In genomic region chr5:173629628-173630027, GRCh38 we compare ENCODE assay signal across 9 cellular contexts. TPM values are rescaled to one million over a fixed set of nuclear protein-coding genes. Genes with fewer than 3 reads are reported as not detected.
DNase-seq lines count a peak whose midpoint lies in the region; ATAC-seq and TF ChIP-seq lines count a peak whose summit lies in the region.
"Had no signal": no experiment of that assay in that cellular context is flagged by ENCODE, and none has a peak within 500 bp of the region (broad histone marks: within the 10 kb centered on the region; RNA-seq: fewer than 3 reads in every experiment).

No MANE protein-coding gene starts in this region.

- H2AK5ac ChIP-seq in trophoblast cell (ENCODE audit: low read length): peak overlapping the region; percentile 10

- TF ChIP-seq POLR2A in testis (IDR thresholded peaks at IDR 0.05): no peak

- H3K36me3 ChIP-seq in trophoblast cell (ENCODE audit: control insufficient read depth in 1 of 2, insufficient read depth in 2 of 2, low read length in 2 of 2) (no peaks in the 10 kb centered on the region), testis (ENCODE audit: low read depth, missing control alignments) (no peaks in the 10 kb centered on the region)

- no peak overlapping the region for H3K18ac ChIP-seq in trophoblast cell (ENCODE audit: low read length)

- intact Hi-C loops in testis (cut with DNase I; ENCODE audit: low total_unique reads): no loop called here

- H3K4me1 Mint-ChIP-seq in chondrocyte (ENCODE audit: low read depth): peaks cover 17% of the 10 kb centered on the region

- no peak overlapping the region for H3K9ac ChIP-seq in trophoblast cell (ENCODE audit: low read length)

- H2BK120ac ChIP-seq in trophoblast cell (ENCODE audit: insufficient read depth, low read length, poor library complexity): no peak overlapping the region

- no peak overlapping the region for H2AFZ ChIP-seq in trophoblast cell (ENCODE audit: insufficient read depth, low read length, poor library complexity)

- peaks cover 26 to 31% of the 10 kb centered on the region in 2 experiments for H3K4me1 ChIP-seq in trophoblast cell (ENCODE audit: control insufficient read depth in 1 of 2, insufficient read depth in 2 of 2, low read length in 2 of 2)
- H3K4me1 ChIP-seq in testis: no peaks in the 10 kb centered on the region

- H3K4me3 ChIP-seq in trophoblast cell (ENCODE audit: low read depth, low read length) (no peak overlapping the region), testis (no peak overlapping the region)
- H3K4me3 ChIP-seq: SK-N-MC had no signal

- no peak overlapping the region for H2BK12ac ChIP-seq in trophoblast cell (ENCODE audit: low read length)

- no peaks in the 10 kb centered on the region for H3K79me2 ChIP-seq in trophoblast cell (ENCODE audit: control insufficient read depth, insufficient read depth, low read length, poor library complexity)

- peak; percentile 52 for DNase-seq in NCI-H82 (lab: John Stamatoyannopoulos, UW)
- DNase-seq in NCI-H82 treated with DMSO at 0.1 percent for 48 hours (lab: John Stamatoyannopoulos, UW; ENCODE audit: unreplicated experiment): no peak
- peak; percentile 15 for DNase-seq in HT-29 (ENCODE audit: low spot score)
- DNase-seq in chondrocyte (ENCODE audit: low spot score): no peak
- DNase-seq in trophoblast cell: no peak
- DNase-seq in NCI-H1048 (lab: John Stamatoyannopoulos, UW): no peak
- DNase-seq in testis: no peak
- no peak for DNase-seq in left lobe of liver (ENCODE audit: low spot score)

- H4K91ac ChIP-seq in trophoblast cell (ENCODE audit: low read depth, low read length): peak overlapping the region; percentile 1

- no peak for ATAC-seq in left lobe of liver

- TF ChIP-seq CTCF in chondrocyte (IDR thresholded peaks at IDR 0.05) (peak; percentile 60), testis (IDR thresholded peaks at IDR 0.05) (no peak)

- no peaks in the 10 kb centered on the region for H3K36me3 Mint-ChIP-seq in chondrocyte (ENCODE audit: low read depth)

- no CpG with 5 or more reads among the region's 1 CpG for WGBS in trophoblast cell (ENCODE audit: extremely low coverage, insufficient coverage, insufficient read length)
- 88% methylated on average over 1 of the region's 1 CpG; no CpG with 5 or more reads in 1 of the 2 donors for WGBS in testis, 2 donors

- no peak overlapping the region for H3K23ac ChIP-seq in trophoblast cell (ENCODE audit: low read length)

- H3K27me3 ChIP-seq in trophoblast cell (ENCODE audit: insufficient read depth, low read length) (no peaks in the 10 kb centered on the region), testis (no peaks in the 10 kb centered on the region)

- no peak overlapping the region for H3K27ac ChIP-seq in trophoblast cell (ENCODE audit: low read depth, low read length)
- no peak overlapping the region for H3K27ac ChIP-seq in testis
- H3K27ac ChIP-seq: SK-N-MC had no signal

- H3K27me3 Mint-ChIP-seq in chondrocyte (ENCODE audit: low read depth): no peaks in the 10 kb centered on the region

- no peak overlapping the region for H3K4ac ChIP-seq in trophoblast cell (ENCODE audit: low read depth, low read length)

- no peak overlapping the region for H3K27ac Mint-ChIP-seq in chondrocyte (ENCODE audit: unreplicated experiment)

- no peak overlapping the region for H3K4me2 ChIP-seq in trophoblast cell (ENCODE audit: low read length)

- H4K8ac ChIP-seq in trophoblast cell (ENCODE audit: low read depth, low read length): no peak overlapping the region

- no peak overlapping the region for H2BK5ac ChIP-seq in trophoblast cell (ENCODE audit: low read depth, low read length, poor library complexity)

- H3K14ac ChIP-seq in trophoblast cell (ENCODE audit: low read length): no peak overlapping the region

- peaks cover 13% of the 10 kb centered on the region for H3K79me1 ChIP-seq in trophoblast cell (ENCODE audit: low read length)

- H3K4me3 Mint-ChIP-seq in chondrocyte (ENCODE audit: unreplicated experiment): no peak overlapping the region

- H4K12ac ChIP-seq in trophoblast cell (ENCODE audit: low read depth, low read length): no peak overlapping the region

- no peaks in the 10 kb centered on the region for H3K9me3 Mint-ChIP-seq in chondrocyte (ENCODE audit: low read depth)

- H3K9me3 ChIP-seq in trophoblast cell (ENCODE audit: insufficient read depth, low read depth, low read length) (no peaks in the 10 kb centered on the region), testis (no peaks in the 10 kb centered on the region)

RNA-seq across cellular contexts. Expression of gene BOD1, which starts 13.2 kb away (rescaled TPM):
- total RNA-seq in HT-29 (2014; rRNA removed; shearing (Covaris generic)): 55.2 and 55.4 TPM in 2 replicates
- total RNA-seq in chondrocyte: 62.0 to 71.6 TPM (median 70.9 TPM) in 3 replicates
- polyA plus RNA-seq in trophoblast cell (2013): 58.2 and 60.5 TPM in 2 replicates
- total RNA-seq in testis: 10 to 100 TPM; 59.4 to 70.1 TPM
- 88.1 TPM for polyA plus RNA-seq in testis (ENCODE audit: insufficient read depth, low read depth, low replicate concordance)
- 12.1 TPM for total RNA-seq in left lobe of liver

Comparison
In these comparisons a context has a peak if more than half of its experiments do, and no peak if none do; other contexts are left out.
1. DNase-seq: peak in NCI-H82 (single experiment) and HT-29 (single experiment); none in NCI-H82 treated with DMSO at 0.1 percent for 48 hours (single experiment), chondrocyte (single experiment), trophoblast cell (0 of 2), NCI-H1048 (single experiment), testis (single experiment) and left lobe of liver (single experiment).